ENCODE assay signal across 9 cellular contexts in the genomic region with DNA sequence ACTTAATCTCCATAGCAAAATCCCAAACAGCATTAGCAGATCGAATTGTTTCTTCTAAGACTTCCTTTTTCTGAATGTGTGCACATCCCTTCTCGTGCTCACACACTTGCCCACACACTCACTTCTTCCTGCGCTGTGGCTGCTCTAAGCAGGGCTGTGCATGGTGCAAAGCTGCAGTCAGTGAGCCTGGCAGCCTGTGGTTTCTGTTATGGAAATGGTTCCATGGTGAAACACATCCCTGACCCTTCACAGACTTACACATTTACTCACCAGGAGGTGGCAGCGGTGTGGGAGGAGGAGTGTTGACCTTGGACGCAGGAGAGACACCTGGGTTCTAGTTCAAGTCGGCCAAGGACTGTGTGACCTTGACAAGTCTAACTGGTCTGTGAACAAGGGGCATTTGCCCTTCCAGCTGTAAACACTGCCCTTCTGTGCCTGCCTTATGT. TPM values are rescaled to one million over a fixed set of nuclear protein-coding genes. Genes with fewer than 3 reads are reported as not detected.
DNase-seq lines count a peak whose midpoint lies in the region; ATAC-seq, FAIRE-seq and TF ChIP-seq lines count a peak whose summit lies in the region.
"Had no signal": no experiment of that assay in that cellular context is flagged by ENCODE, and none has a peak within 500 bp of the region (broad histone marks: within the 10 kb centered on the region; RNA-seq: fewer than 3 reads in every experiment).

No MANE protein-coding gene starts in this region.

- ATAC-seq in CD4-positive, CD25-positive, alpha-beta regulatory T cell (ENCODE audit: low read depth in 2 of 2): peak in 1 of 2 donors; percentile 29
- ATAC-seq in GM19468 (IDR thresholded peaks at IDR 0.05; ENCODE audit: extremely low read depth, unreplicated experiment) (peak; percentile 31), HG02970 (IDR thresholded peaks at IDR 0.05; ENCODE audit: low FRiP score, unreplicated experiment) (no peak), HG02973 (IDR thresholded peaks at IDR 0.05; ENCODE audit: unreplicated experiment) (no peak)

- H3K4me2 ChIP-seq in endothelial cell of umbilical vein (ENCODE audit: insufficient read depth, low read length): no peak overlapping the region

- no peaks in the 10 kb centered on the region for H3K9me3 ChIP-seq in CD4-positive, CD25-positive, alpha-beta regulatory T cell (ENCODE audit: control insufficient read depth in 2 of 2, low read length in 2 of 2)
- no peaks in the 10 kb centered on the region for H3K9me3 ChIP-seq in endothelial cell of umbilical vein (replicated peaks; ENCODE audit: control insufficient read depth, insufficient read depth, low read length)
- H3K9me3 ChIP-seq: SJSA1 had no signal

- H3K9me3 Mint-ChIP-seq in CD4-positive, CD25-positive, alpha-beta regulatory T cell: peaks cover 0 to 1% (median 0%) of the 10 kb centered on the region in 7 donors

- H3K9ac ChIP-seq in endothelial cell of umbilical vein (replicated peaks; ENCODE audit: extremely low read depth, insufficient read depth, low read length): no peak overlapping the region

- no peaks in the 10 kb centered on the region for H3K9me1 ChIP-seq in endothelial cell of umbilical vein (replicated peaks; ENCODE audit: control insufficient read depth, extremely low read depth, insufficient read depth, low read length)

- H3K36me3 Mint-ChIP-seq in CD4-positive, CD25-positive, alpha-beta regulatory T cell: peaks cover 3% of the 10 kb centered on the region

- no peaks in the 10 kb centered on the region for H3K79me2 ChIP-seq in endothelial cell of umbilical vein (ENCODE audit: control insufficient read depth, insufficient read depth, low read length)

- H3K27ac Mint-ChIP-seq in CD4-positive, CD25-positive, alpha-beta regulatory T cell: peak overlapping the region; percentile 2 to 35 (median 28)

- no peaks in the 10 kb centered on the region for H3K27me3 Mint-ChIP-seq in CD4-positive, CD25-positive, alpha-beta regulatory T cell

- no TSS peak for BruUV-seq in endothelial cell of umbilical vein (replicated peaks; lab: Mats Ljungman, UMichigan)

- no peak overlapping the region for H3K4me3 ChIP-seq in CD4-positive, CD25-positive, alpha-beta regulatory T cell (ENCODE audit: low read depth, low read length)
- no peak overlapping the region for H3K4me3 ChIP-seq in endothelial cell of umbilical vein (replicated peaks in 1 of 3; ENCODE audit: insufficient read depth in 1 of 3, low read depth in 1 of 3, low read length in 3 of 3)
- H3K4me3 ChIP-seq: SJSA1 had no signal

- peak in 1 of 2 donors; percentile 28 for TF ChIP-seq CTCF in endothelial cell of umbilical vein (IDR thresholded peaks at IDR 0.05; ENCODE audit: extremely low read depth in 1 of 2, insufficient read depth in 1 of 2, low read depth in 1 of 2, low read length in 2 of 2)

- intact Hi-C loops in endothelial cell of umbilical vein (cut with micrococcal nuclease): loop anchor here (5.0 kb wide), 1 partner anchor 308 kb away; no protein-coding TSS in a partner anchor

- CTCF ChIA-PET in endothelial cell of umbilical vein (lab: Charles Lee): interaction anchor here (0.9 kb wide), 1 partner anchor 254 kb away, joined by 3 read pairs; no protein-coding TSS in a partner anchor

- no peak for TF ChIP-seq POLR2A in endothelial cell of umbilical vein (IDR thresholded peaks at IDR 0.05; ENCODE audit: low read depth, low read length)

- no peak overlapping the region for H3K27ac ChIP-seq in CD4-positive, CD25-positive, alpha-beta regulatory T cell (ENCODE audit: insufficient read depth, low read length, poor library complexity, severe bottlenecking)
- no peak overlapping the region for H3K27ac ChIP-seq in endothelial cell of umbilical vein (ENCODE audit: insufficient read depth, low read depth, low read length)
- H3K27ac ChIP-seq: SJSA1 had no signal

- H4K20me1 ChIP-seq in endothelial cell of umbilical vein (replicated peaks; ENCODE audit: control insufficient read depth, extremely low read depth, insufficient read depth, low read length): no peaks in the 10 kb centered on the region

- no peaks in the 10 kb centered on the region for H3K27me3 ChIP-seq in CD4-positive, CD25-positive, alpha-beta regulatory T cell (ENCODE audit: control insufficient read depth, insufficient read depth, low read length)
- H3K27me3 ChIP-seq in endothelial cell of umbilical vein (ENCODE audit: control insufficient read depth in 2 of 2, insufficient read depth in 2 of 2, low read length in 2 of 2): no peaks in the 10 kb centered on the region
- H3K27me3 ChIP-seq: SJSA1 had no signal

- POLR2A ChIA-PET in endothelial cell of umbilical vein (lab: Charles Lee): no interaction called here

- no peaks in the 10 kb centered on the region for H3K36me3 ChIP-seq in CD4-positive, CD25-positive, alpha-beta regulatory T cell (ENCODE audit: control insufficient read depth, insufficient read depth, low read length)
- no peaks in the 10 kb centered on the region for H3K36me3 ChIP-seq in endothelial cell of umbilical vein (ENCODE audit: control insufficient read depth in 2 of 2, extremely low read depth in 1 of 2, insufficient read depth in 2 of 2, low read length in 2 of 2)

- DNase-seq in CD4-positive, CD25-positive, alpha-beta regulatory T cell: peak in 1 of 3 donors; percentile 32
- DNase-seq in RCC 7860 (ENCODE audit: low spot score): peak; percentile 38
- no peak for DNase-seq in endothelial cell of umbilical vein (ENCODE audit: low read depth, low spot score)
- peak; percentile 70 for DNase-seq in pons (ENCODE audit: low spot score)
- no peak for DNase-seq in GM19238 (ENCODE audit: insufficient read length, low spot score)

- no peak overlapping the region for H3K4me3 Mint-ChIP-seq in CD4-positive, CD25-positive, alpha-beta regulatory T cell

- dilution Hi-C loops in endothelial cell of umbilical vein (cut with MboI; ENCODE audit: extremely low pct_ligation_motif_present, low sequenced_read_pairs): no loop called here

- H3K4me1 ChIP-seq in CD4-positive, CD25-positive, alpha-beta regulatory T cell (ENCODE audit: control insufficient read depth, insufficient read depth, low read length, poor library complexity, severe bottlenecking): peaks cover 23% of the 10 kb centered on the region
- peaks cover 24% of the 10 kb centered on the region for H3K4me1 ChIP-seq in endothelial cell of umbilical vein (ENCODE audit: control insufficient read depth, extremely low read depth, insufficient read depth, low read length)

- H3K4me1 Mint-ChIP-seq in CD4-positive, CD25-positive, alpha-beta regulatory T cell: peaks cover 15 to 72% (median 36%) of the 10 kb centered on the region in 4 donors

- no peak overlapping the region for H2AFZ ChIP-seq in endothelial cell of umbilical vein (ENCODE audit: low read depth, low read length)

- FAIRE-seq in RCC 7860 (lab: Jason Lieb, UNC): no peak
- FAIRE-seq in endothelial cell of umbilical vein (lab: Jason Lieb, UNC): peak; percentile 21

TF ChIP-seq in endothelial cell of umbilical vein, 7 proteins besides CTCF, POLR2A, EP300 and RAD21:
- no peak for TF ChIP-seq GATA2 (IDR thresholded peaks at IDR 0.05; ENCODE audit: insufficient read depth, insufficient read length, low read depth, low read length)
- no peak for TF ChIP-seq MYC (IDR thresholded peaks at IDR 0.05; ENCODE audit: low read depth, low read length)
TF ChIP-seq in endothelial cell of umbilical vein: peak in this region for 0.

RNA-seq across cellular contexts. Expression of gene MTURN, which starts 24.9 kb away (rescaled TPM):
- total RNA-seq in CD4-positive, CD25-positive, alpha-beta regulatory T cell: 31.1 TPM
- polyA plus RNA-seq in CD4-positive, CD25-positive, alpha-beta regulatory T cell: 1 to 10 TPM; 5.2 to 8.5 (median 5.8) TPM
- total RNA-seq in endothelial cell of umbilical vein: 4.8 and 6.6 TPM in 2 replicates
- 3.9 and 4.9 TPM in 2 replicates for polyA plus RNA-seq in endothelial cell of umbilical vein
- 3.9 and 4.2 TPM in 2 replicates for polyA plus RNA-seq in endothelial cell of umbilical vein (2011; cell fraction: cytosol; rRNA removed)
- polyA plus RNA-seq in endothelial cell of umbilical vein (2011; cell fraction: nucleus; rRNA removed): 10.3 and 10.4 TPM in 2 replicates
- 5.2 and 6.7 TPM in 2 replicates for polyA plus RNA-seq in endothelial cell of umbilical vein (2012)
- 6.0 and 8.3 TPM in 2 replicates for polyA minus RNA-seq in endothelial cell of umbilical vein
- 2.6 TPM for polyA minus RNA-seq in endothelial cell of umbilical vein (2011; cell fraction: cytosol; rRNA and poly(A)+ RNA removed)
- 7.0 and 7.9 TPM in 2 replicates for polyA minus RNA-seq in endothelial cell of umbilical vein (2011; cell fraction: nucleus; rRNA and poly(A)+ RNA removed)

Comparison
In these comparisons a context has a peak if more than half of its experiments do, and no peak if none do; other contexts are left out.
1. DNase-seq: peak in RCC 7860 (single experiment) and pons (single experiment); none in endothelial cell of umbilical vein (single experiment) and GM19238 (single experiment).